ENCODE assay signal across 8 cellular contexts in the genomic region with DNA sequence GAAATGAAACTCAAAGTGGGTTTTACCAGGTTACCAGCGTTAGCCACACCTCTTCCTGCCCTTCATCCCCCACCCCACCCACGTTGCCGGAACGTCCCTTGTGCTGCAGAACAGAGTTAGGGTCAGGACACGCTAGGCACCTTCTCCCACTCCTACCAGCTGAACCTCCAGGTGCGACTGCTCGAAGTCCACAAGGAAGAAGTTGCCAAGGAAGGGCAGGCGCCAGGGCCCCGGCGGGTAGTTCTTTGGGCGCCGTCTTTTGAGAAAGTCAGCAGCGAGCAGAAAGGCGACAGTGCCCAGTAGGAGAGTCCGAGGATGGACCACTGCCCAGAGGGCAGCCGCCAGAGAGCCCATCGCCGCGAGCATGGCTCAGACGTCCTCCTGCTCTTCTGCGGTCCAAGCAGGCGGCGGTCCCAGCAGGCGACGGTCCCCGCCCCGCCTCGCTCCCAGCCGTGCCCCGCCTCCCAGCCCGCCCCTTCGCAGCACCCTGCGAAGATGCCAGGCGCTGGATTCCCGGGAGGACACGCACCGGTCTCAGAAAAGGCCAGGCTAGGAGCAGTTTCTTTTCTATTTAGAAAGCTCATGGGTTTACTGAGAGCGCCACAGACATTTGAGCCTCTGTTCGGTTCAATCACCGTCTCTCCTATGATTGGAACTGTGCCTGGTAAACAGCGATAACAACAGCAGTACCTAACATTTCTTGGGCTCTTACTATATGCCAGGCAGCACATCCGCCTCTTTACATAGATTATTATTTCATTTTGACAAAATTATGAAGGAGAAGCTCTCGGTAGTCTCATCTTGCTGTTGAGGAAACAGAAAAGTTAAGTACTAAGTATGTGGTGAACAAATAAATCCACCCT. TPM values are rescaled to one million over a fixed set of nuclear protein-coding genes. Genes with fewer than 3 reads are reported as not detected.
DNase-seq lines count a peak whose midpoint lies in the region; ATAC-seq and TF ChIP-seq lines count a peak whose summit lies in the region.

Gene CYP2J2 (minus strand): TSS at position 393 of the 863 bp plus-strand sequence. CDS start 27 bp downstream, at position 366.

- H3K36me3 ChIP-seq in SU-DHL-6 (ENCODE audit: low read length) (no peaks in the 10 kb centered on the region), iPS-18a (ENCODE audit: control insufficient read depth, low read depth, low read length) (no peaks in the 10 kb centered on the region), sigmoid colon (no peaks in the 10 kb centered on the region)

- in situ Hi-C loops in ACHN (cut with HindIII; ENCODE audit: low pct_ligation_motif_present, low pct_unique_long_range_greater_than_20kb, low sequenced_read_pairs): no loop called here
- in situ Hi-C loops in astrocyte of the cerebellum (cut with HindIII; ENCODE audit: low sequenced_read_pairs): no loop called here

- no peaks in the 10 kb centered on the region for H3K9me2 ChIP-seq in SU-DHL-6 (replicated peaks; ENCODE audit: insufficient read depth, low read length)

- no peak for TF ChIP-seq CTCF in SU-DHL-6 (IDR thresholded peaks at IDR 0.05; ENCODE audit: insufficient read depth, low read length, poor library complexity, severe bottlenecking)
- TF ChIP-seq CTCF in astrocyte of the cerebellum (IDR thresholded peaks at IDR 0.05; ENCODE audit: low read depth, low read length, missing control alignments): no peak
- no peak for TF ChIP-seq CTCF in sigmoid colon (IDR thresholded peaks at IDR 0.05)

- TF ChIP-seq POLR2A in sigmoid colon (IDR thresholded peaks at IDR 0.05): no peak

- DNase-seq in ACHN (peak; percentile 46), HPDE6-E6E7 (ENCODE audit: extremely low spot score) (peak; percentile 60), astrocyte of the cerebellum (ENCODE audit: low read depth) (no peak), sigmoid colon (no peak)

- no peaks in the 10 kb centered on the region for H3K9me3 ChIP-seq in SU-DHL-6 (ENCODE audit: insufficient read depth, low read length)
- no peaks in the 10 kb centered on the region for H3K9me3 ChIP-seq in iPS-18a (ENCODE audit: control insufficient read depth, low read depth, low read length)
- H3K9me3 ChIP-seq in sigmoid colon: peaks cover 0 to 7% (median 0%) of the 10 kb centered on the region in 4 donors

- H3K27ac ChIP-seq in SU-DHL-6 (ENCODE audit: low read depth, low read length) (no peak within 1 kb of the TSS), iPS-18a (ENCODE audit: low read length) (no peak within 1 kb of the TSS), sigmoid colon (no peak within 1 kb of the TSS)

- intact Hi-C loops in sigmoid colon (cut with DNase I): no loop called here

- H3K4me3 ChIP-seq in SU-DHL-6 (ENCODE audit: insufficient read depth, low read length, poor library complexity, severe bottlenecking) (peak within 1 kb of the TSS; percentile 61), astrocyte of the cerebellum (ENCODE audit: low read depth, low read length) (peak within 1 kb of the TSS; percentile 54), iPS-18a (ENCODE audit: low read length) (peak within 1 kb of the TSS; percentile 65), sigmoid colon (peak within 1 kb of the TSS; percentile 17 to 51 (median 42))

- peak within 1 kb of the TSS; percentile 99 for H2AFZ ChIP-seq in SU-DHL-6 (ENCODE audit: low read depth, low read length, severe bottlenecking)

- WGBS in sigmoid colon, 2 donors: 2% methylated on average over 43 of the region's 43 CpGs

- TF ChIP-seq EP300 in sigmoid colon (IDR thresholded peaks at IDR 0.05): no peak

- no peaks in the 10 kb centered on the region for H4K20me1 ChIP-seq in SU-DHL-6 (ENCODE audit: low read depth, low read length)

- ATAC-seq in GM19043 (IDR thresholded peaks at IDR 0.05; ENCODE audit: low read depth, unreplicated experiment): peak; percentile 86
- no peak for ATAC-seq in GM18873 (IDR thresholded peaks at IDR 0.05; ENCODE audit: low FRiP score, unreplicated experiment)

- no peaks in the 10 kb centered on the region for H3F3A ChIP-seq in SU-DHL-6 (ENCODE audit: insufficient read depth)

- H3K4me2 ChIP-seq in SU-DHL-6 (ENCODE audit: low read depth, low read length, poor library complexity, severe bottlenecking): peak within 1 kb of the TSS; percentile 80

- H3K9ac ChIP-seq in SU-DHL-6 (ENCODE audit: low read length): peak within 1 kb of the TSS; percentile 57
- no peak within 1 kb of the TSS for H3K9ac ChIP-seq in iPS-18a (ENCODE audit: low read length)

- H3K27me3 ChIP-seq in SU-DHL-6 (ENCODE audit: low read length): no peaks in the 10 kb centered on the region; the same call in 1 of the 2 replicates
- H3K27me3 ChIP-seq in iPS-18a (ENCODE audit: control insufficient read depth, insufficient read depth, low read length): peaks cover 39% of the 10 kb centered on the region
- peaks cover 0 to 34% (median 0%) of the 10 kb centered on the region in 3 donors for H3K27me3 ChIP-seq in sigmoid colon

- H3K79me2 ChIP-seq in SU-DHL-6 (ENCODE audit: insufficient read depth, low read length): no peaks in the 10 kb centered on the region

- H3K4me1 ChIP-seq in iPS-18a (ENCODE audit: control insufficient read depth, low read depth, low read length): no peaks in the 10 kb centered on the region
- H3K4me1 ChIP-seq in sigmoid colon: peaks cover 0 to 11% (median 9%) of the 10 kb centered on the region in 4 donors

RNA-seq across cellular contexts. Expression of gene CYP2J2, which starts in this region (rescaled TPM):
- total RNA-seq in sigmoid colon: 1 to 10 TPM in 1 of 4 donors, under 1 TPM in 2, not detected in 1; 0.54 to 1.1 (median 0.71) TPM
- polyA plus RNA-seq in sigmoid colon: 10 to 100 TPM in 1 of 3 donors, 1 to 10 TPM in 2; 4.2 to 26.9 (median 5.8) TPM

Comparison
In these comparisons a context has a peak if more than half of its experiments do, and no peak if none do; other contexts are left out.
1. DNase-seq: peak in ACHN (single experiment) and HPDE6-E6E7 (single experiment); none in astrocyte of the cerebellum (single experiment) and sigmoid colon (single experiment).
2. Peak in every context shown above with its lines, with median percentiles within 50 percentile points of each other: H3K4me3 ChIP-seq.